ENCODE assay signal across 1 cellular context in genomic region chr4:164701665-164702064, GRCh38.
TF ChIP-seq lines count a peak whose summit lies in the region.

No MANE protein-coding gene starts in this region.

TF ChIP-seq in HepG2, 621 proteins besides CTCF, POLR2A, EP300 and RAD21 (continued from another document):
- no peak for TF ChIP-seq SNAPC5 (CRISPR knock-in tag; IDR thresholded peaks at IDR 0.05; ENCODE audit: borderline replicate concordance)
- TF ChIP-seq IKZF1 (IDR thresholded peaks at IDR 0.05): no peak
- no peak for TF ChIP-seq IKZF5 (CRISPR knock-in tag; IDR thresholded peaks at IDR 0.05)
- no peak for TF ChIP-seq KLF12 (CRISPR knock-in tag; IDR thresholded peaks at IDR 0.05; ENCODE audit: borderline replicate concordance)
- TF ChIP-seq ZNF501 (CRISPR knock-in tag; IDR thresholded peaks at IDR 0.05): no peak
